In genomic region chr10:101690461-101690860, GRCh38 we compare ENCODE assay signal across 2 cellular contexts.
TF ChIP-seq lines count a peak whose summit lies in the region.

No MANE protein-coding gene starts in this region.

TF ChIP-seq in liver, 16 proteins besides CTCF, POLR2A, EP300 and RAD21 (continued from another document):
- TF ChIP-seq, protein P1, sequence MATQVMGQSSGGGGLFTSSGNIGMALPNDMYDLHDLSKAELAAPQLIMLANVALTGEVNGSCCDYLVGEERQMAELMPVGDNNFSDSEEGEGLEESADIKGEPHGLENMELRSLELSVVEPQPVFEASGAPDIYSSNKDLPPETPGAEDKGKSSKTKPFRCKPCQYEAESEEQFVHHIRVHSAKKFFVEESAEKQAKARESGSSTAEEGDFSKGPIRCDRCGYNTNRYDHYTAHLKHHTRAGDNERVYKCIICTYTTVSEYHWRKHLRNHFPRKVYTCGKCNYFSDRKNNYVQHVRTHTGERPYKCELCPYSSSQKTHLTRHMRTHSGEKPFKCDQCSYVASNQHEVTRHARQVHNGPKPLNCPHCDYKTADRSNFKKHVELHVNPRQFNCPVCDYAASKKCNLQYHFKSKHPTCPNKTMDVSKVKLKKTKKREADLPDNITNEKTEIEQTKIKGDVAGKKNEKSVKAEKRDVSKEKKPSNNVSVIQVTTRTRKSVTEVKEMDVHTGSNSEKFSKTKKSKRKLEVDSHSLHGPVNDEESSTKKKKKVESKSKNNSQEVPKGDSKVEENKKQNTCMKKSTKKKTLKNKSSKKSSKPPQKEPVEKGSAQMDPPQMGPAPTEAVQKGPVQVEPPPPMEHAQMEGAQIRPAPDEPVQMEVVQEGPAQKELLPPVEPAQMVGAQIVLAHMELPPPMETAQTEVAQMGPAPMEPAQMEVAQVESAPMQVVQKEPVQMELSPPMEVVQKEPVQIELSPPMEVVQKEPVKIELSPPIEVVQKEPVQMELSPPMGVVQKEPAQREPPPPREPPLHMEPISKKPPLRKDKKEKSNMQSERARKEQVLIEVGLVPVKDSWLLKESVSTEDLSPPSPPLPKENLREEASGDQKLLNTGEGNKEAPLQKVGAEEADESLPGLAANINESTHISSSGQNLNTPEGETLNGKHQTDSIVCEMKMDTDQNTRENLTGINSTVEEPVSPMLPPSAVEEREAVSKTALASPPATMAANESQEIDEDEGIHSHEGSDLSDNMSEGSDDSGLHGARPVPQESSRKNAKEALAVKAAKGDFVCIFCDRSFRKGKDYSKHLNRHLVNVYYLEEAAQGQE (IDR thresholded peaks at IDR 0.05) = no peak
- TF ChIP-seq RXRA (IDR thresholded peaks at IDR 0.05) = peak; percentile 67 to 74
- TF ChIP-seq, protein P2, sequence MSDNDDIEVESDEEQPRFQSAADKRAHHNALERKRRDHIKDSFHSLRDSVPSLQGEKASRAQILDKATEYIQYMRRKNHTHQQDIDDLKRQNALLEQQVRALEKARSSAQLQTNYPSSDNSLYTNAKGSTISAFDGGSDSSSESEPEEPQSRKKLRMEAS (IDR thresholded peaks at IDR 0.05) = peak; percentile 45
- TF ChIP-seq ATF3 (IDR thresholded peaks at IDR 0.05) = no peak
- TF ChIP-seq ZBTB33 (IDR thresholded peaks at IDR 0.05) = no peak
- TF ChIP-seq FOXA2 (IDR thresholded peaks at IDR 0.05) = no peak
- no peak for TF ChIP-seq YY1 (IDR thresholded peaks at IDR 0.05)
- no peak for TF ChIP-seq GABPA (IDR thresholded peaks at IDR 0.05 in 1 of 2, conservative IDR thresholded peaks at IDR 0.05 in 1 of 2)
- no peak for TF ChIP-seq FOXA1 (IDR thresholded peaks at IDR 0.05)
- TF ChIP-seq SP1 (IDR thresholded peaks at IDR 0.05) = peak; percentile 24
- TF ChIP-seq JUND (IDR thresholded peaks at IDR 0.05) = no peak
- TF ChIP-seq HNF4G (IDR thresholded peaks at IDR 0.05) = no peak
- no peak for TF ChIP-seq EGR1 (IDR thresholded peaks at IDR 0.05; ENCODE audit: low read depth in 2 of 2)
- no peak for TF ChIP-seq NR2F2 (IDR thresholded peaks at IDR 0.05)
- no peak for TF ChIP-seq TAF1 (conservative IDR thresholded peaks at IDR 0.05)

TF ChIP-seq in HepG2, 621 proteins besides CTCF, POLR2A, EP300 and RAD21 (continued from another document):
- TF ChIP-seq IKZF5 (CRISPR knock-in tag; IDR thresholded peaks at IDR 0.05) (no peak), ZNF34 (CRISPR knock-in tag; IDR thresholded peaks at IDR 0.05; ENCODE audit: borderline replicate concordance) (no peak), THAP11 (CRISPR knock-in tag; IDR thresholded peaks at IDR 0.05) (no peak), ZNF567 (CRISPR knock-in tag; IDR thresholded peaks at IDR 0.05; ENCODE audit: borderline replicate concordance) (no peak)
